ENCODE assay signal across 8 cellular contexts in genomic region chr15:23035964-23036566, GRCh38. TPM values are rescaled to one million over a fixed set of nuclear protein-coding genes. Genes with fewer than 3 reads are reported as not detected.
DNase-seq lines count a peak whose midpoint lies in the region; ATAC-seq and TF ChIP-seq lines count a peak whose summit lies in the region.

No MANE protein-coding gene starts in this region.

- H3K27ac Mint-ChIP-seq in effector memory CD8-positive, alpha-beta T cell = no peak overlapping the region
- H3K27ac Mint-ChIP-seq in nephron progenitor cell = no peak overlapping the region

- H3K36me3 Mint-ChIP-seq in effector memory CD8-positive, alpha-beta T cell (ENCODE audit: insufficient read depth) = peaks cover 40% of the 10 kb centered on the region
- peaks cover 49% of the 10 kb centered on the region for H3K36me3 Mint-ChIP-seq in nephron progenitor cell (ENCODE audit: low read depth)

- no peaks in the 10 kb centered on the region for H3K9me3 Mint-ChIP-seq in effector memory CD8-positive, alpha-beta T cell
- peaks cover 4% of the 10 kb centered on the region for H3K9me3 Mint-ChIP-seq in nephron progenitor cell

- no peak overlapping the region for H3K4me3 ChIP-seq in Jurkat, Clone E6-1 (ENCODE audit: low read length)

- peaks cover 15 to 18% of the 10 kb centered on the region in 2 donors for H3K4me1 Mint-ChIP-seq in effector memory CD8-positive, alpha-beta T cell (ENCODE audit: low read depth in 2 of 2)
- peaks cover 10% of the 10 kb centered on the region for H3K4me1 Mint-ChIP-seq in nephron progenitor cell

- ATAC-seq in effector memory CD8-positive, alpha-beta T cell (replicated peaks) = no peak
- no peak for ATAC-seq in HG02840 (IDR thresholded peaks at IDR 0.05; ENCODE audit: low FRiP score, unreplicated experiment)
- no peak for ATAC-seq in GM18861 (IDR thresholded peaks at IDR 0.05; ENCODE audit: unreplicated experiment)

- peak; percentile 59 for TF ChIP-seq CTCF in nephron progenitor cell (IDR thresholded peaks at IDR 0.05)

- peak; percentile 80 for DNase-seq in activated effector memory CD4-positive, alpha-beta T cell treated with anti-CD3 and anti-CD28 coated beads, Interleukin-2, amount 50 U/mL, for 16 hours
- no peak for DNase-seq in activated effector memory CD4-positive, alpha-beta T cell treated with Interleukin-2 at 50 U/mL for 16 hours
- DNase-seq in Jurkat, Clone E6-1 (ENCODE audit: low read depth, low spot score) = peak; percentile 54
- DNase-seq in activated CD4-positive, CD25-positive, alpha-beta regulatory T cell treated with anti-CD3 and anti-CD28 coated beads, Interleukin-2, amount 50 U/mL, for 72 hours = peak; percentile 52
- peak; percentile 37 to 43 (median 39) for DNase-seq in effector memory CD8-positive, alpha-beta T cell
- peak; percentile 61 for DNase-seq in nephron progenitor cell

- H3K4me3 Mint-ChIP-seq in effector memory CD8-positive, alpha-beta T cell = no peak overlapping the region
- no peak overlapping the region for H3K4me3 Mint-ChIP-seq in nephron progenitor cell

- no peaks in the 10 kb centered on the region for H3K27me3 Mint-ChIP-seq in effector memory CD8-positive, alpha-beta T cell
- no peaks in the 10 kb centered on the region for H3K27me3 Mint-ChIP-seq in nephron progenitor cell (ENCODE audit: low read depth, poor library complexity)

RNA-seq across cellular contexts. Expression of gene TUBGCP5, which starts 3.3 kb away (rescaled TPM):
- polyA plus RNA-seq in Jurkat, Clone E6-1 (2012; ENCODE audit: insufficient read depth, insufficient read length) = 41.1 TPM

RNA-seq across cellular contexts. Expression of gene CYFIP1, which starts 55.9 kb away (rescaled TPM):
- 46.5 TPM for polyA plus RNA-seq in Jurkat, Clone E6-1 (2012; ENCODE audit: insufficient read depth, insufficient read length)
